Comparison of ENCODE assay signal across 24 cellular contexts in the genomic region with DNA sequence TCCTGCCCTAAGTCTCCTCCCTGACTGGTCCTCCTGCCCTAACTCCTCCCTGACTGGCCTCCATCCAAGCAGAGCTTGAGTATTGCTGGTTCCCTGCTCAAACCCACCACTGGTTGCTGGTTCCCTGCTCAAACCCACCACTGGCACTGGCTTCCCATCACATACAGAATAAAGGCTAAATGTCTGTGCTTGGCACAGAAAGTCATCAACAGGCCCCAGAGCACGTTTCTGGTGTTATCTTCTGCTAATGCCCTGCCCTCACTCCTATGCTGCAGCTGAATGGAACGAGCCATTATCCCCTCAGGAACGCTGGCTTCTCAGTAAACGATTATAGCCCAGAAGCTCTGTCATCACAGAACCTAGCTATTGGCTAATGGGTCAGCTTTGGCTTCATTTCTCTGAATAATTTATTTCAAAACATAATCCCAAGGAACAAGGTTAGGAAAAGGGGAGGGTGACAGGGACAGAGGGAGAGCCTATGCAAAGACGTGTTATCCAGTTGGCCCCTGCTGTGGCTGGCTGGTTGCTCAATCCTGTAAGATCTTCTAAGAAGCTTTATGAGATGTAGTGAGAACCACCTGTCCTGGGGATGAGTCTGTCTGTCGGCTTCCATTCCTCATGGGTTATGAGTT. TPM values are rescaled to one million over a fixed set of nuclear protein-coding genes. Genes with fewer than 3 reads are reported as not detected.
DNase-seq lines count a peak whose midpoint lies in the region; ATAC-seq and TF ChIP-seq lines count a peak whose summit lies in the region.
"Had no signal": no experiment of that assay in that cellular context is flagged by ENCODE, and none has a peak within 500 bp of the region (broad histone marks: within the 10 kb centered on the region; RNA-seq: fewer than 3 reads in every experiment).

No MANE protein-coding gene starts in this region.

- H3K9ac ChIP-seq in endodermal cell (ENCODE audit: extremely low read depth, low read length, poor library complexity, severe bottlenecking), result no peak overlapping the region

- peak; percentile 94 for DNase-seq in D341Med (ENCODE audit: low spot score)
- DNase-seq in H7, result peak; percentile 17
- DNase-seq in endodermal cell, result peak; percentile 51
- peak; percentile 36 for DNase-seq in osteoblast (ENCODE audit: insufficient read length, low spot score, missing footprints)
- no peak for DNase-seq in NCI-H2196 treated with DMSO at 0.1 percent for 48 hours (lab: John Stamatoyannopoulos, UW; ENCODE audit: unreplicated experiment)
- DNase-seq in NCI-H524 (lab: John Stamatoyannopoulos, UW), result no peak
- DNase-seq: activated B cell treated with CpG ODN at 0.5 μM for 24 hours; activated CD4-positive, alpha-beta T cell treated with anti-CD3 and anti-CD28 coated beads, Interleukin-2, amount 50 U/mL, for 4 hours; activated CD8-positive, alpha-beta memory T cell treated with anti-CD3 and anti-CD28 coated beads, Interleukin-2, amount 50 U/mL, for 48 hours; AML-193; CD8-positive, alpha-beta memory T cell; colonic mucosa; DMS79; midbrain; NCI-H1417 treated with DMSO at 0.1 percent for 48 hours; NCI-H2107; NCI-H510A; stimulated activated naive CD4-positive, alpha-beta T cell; T-helper 9 cell; testis had no signal

- no peaks in the 10 kb centered on the region for H3K36me3 ChIP-seq in H7 (replicated peaks; ENCODE audit: control insufficient read depth, insufficient read depth, low read length)
- H3K36me3 ChIP-seq in endodermal cell (ENCODE audit: control insufficient read depth, insufficient read depth, low read length), result no peaks in the 10 kb centered on the region
- no peaks in the 10 kb centered on the region for H3K36me3 ChIP-seq in osteoblast (ENCODE audit: insufficient read depth, low read length)

- peaks cover 3% of the 10 kb centered on the region for H4K20me1 ChIP-seq in osteoblast (ENCODE audit: insufficient read depth, low read length)

- ATAC-seq in GM18858 (IDR thresholded peaks at IDR 0.05; ENCODE audit: unreplicated experiment), result no peak
- ATAC-seq: GM12878 had no signal

- H3K4me1 ChIP-seq in endodermal cell (ENCODE audit: control insufficient read depth, insufficient read depth, low read length) (peaks cover 23% of the 10 kb centered on the region), osteoblast (ENCODE audit: insufficient read depth, low read length) (no peaks in the 10 kb centered on the region)
- H3K4me1 ChIP-seq: colonic mucosa, testis had no signal

- peaks cover 45% of the 10 kb centered on the region for H3K9me3 Mint-ChIP-seq in endodermal cell
- H3K9me3 Mint-ChIP-seq: activated B cell treated with CpG ODN at 0.5 μM for 24 hours; CD8-positive, alpha-beta memory T cell had no signal

- H3K79me2 ChIP-seq in osteoblast (ENCODE audit: insufficient read depth, low read length), result no peaks in the 10 kb centered on the region

- no peak overlapping the region for H3K27ac Mint-ChIP-seq in endodermal cell
- H3K27ac Mint-ChIP-seq: activated B cell treated with CpG ODN at 0.5 μM for 24 hours had no signal

- TF ChIP-seq CTCF in endodermal cell (conservative IDR thresholded peaks at IDR 0.05) (no peak), osteoblast (IDR thresholded peaks at IDR 0.05; ENCODE audit: extremely low read depth, low read depth, low read length) (no peak)

- H3K4me3 Mint-ChIP-seq in endodermal cell, result no peak overlapping the region
- H3K4me3 Mint-ChIP-seq: activated B cell treated with CpG ODN at 0.5 μM for 24 hours; CD8-positive, alpha-beta memory T cell had no signal

- H3K4me1 Mint-ChIP-seq in endodermal cell, result peaks cover 46% of the 10 kb centered on the region
- H3K4me1 Mint-ChIP-seq: CD8-positive, alpha-beta memory T cell had no signal

- H3K27me3 ChIP-seq in H7 (ENCODE audit: control insufficient read depth, insufficient read depth, low read length) (no peaks in the 10 kb centered on the region; the same call in 1 of the 2 replicates), endodermal cell (ENCODE audit: control insufficient read depth, insufficient read depth, low read length, poor library complexity, severe bottlenecking) (no peaks in the 10 kb centered on the region), osteoblast (ENCODE audit: insufficient read depth, low read length) (peaks cover 21% of the 10 kb centered on the region)
- H3K27me3 ChIP-seq: colonic mucosa, testis had no signal

- peaks cover 11% of the 10 kb centered on the region for H3K36me3 Mint-ChIP-seq in endodermal cell (ENCODE audit: low read depth)

- no peaks in the 10 kb centered on the region for H3K27me3 Mint-ChIP-seq in endodermal cell (ENCODE audit: insufficient read depth)

- H2AFZ ChIP-seq in osteoblast (ENCODE audit: low read length), result no peak overlapping the region

- H3K4me3 ChIP-seq in H7 (ENCODE audit: insufficient read depth, low read depth, low read length) (no peak overlapping the region), endodermal cell (ENCODE audit: low read length) (no peak overlapping the region), osteoblast (ENCODE audit: insufficient read depth, low read length) (no peak overlapping the region)
- H3K4me3 ChIP-seq: colonic mucosa, GM12878, skin epidermis, testis had no signal

- 86 to 89% methylated on average over 6 of the region's 6 CpGs for WGBS in endodermal cell (ENCODE audit: insufficient coverage in 1 of 2, insufficient read length in 1 of 2), 2 experiments

- peaks cover 12% of the 10 kb centered on the region for H3K9me3 ChIP-seq in endodermal cell (ENCODE audit: control insufficient read depth, low read length)
- no peaks in the 10 kb centered on the region for H3K9me3 ChIP-seq in osteoblast (ENCODE audit: low read depth, low read length)
- H3K9me3 ChIP-seq: colonic mucosa, testis had no signal

- H3K27ac ChIP-seq in endodermal cell (ENCODE audit: low read depth, low read length), result no peak overlapping the region
- no peak overlapping the region for H3K27ac ChIP-seq in osteoblast (ENCODE audit: low read depth, low read length)
- H3K27ac ChIP-seq: colonic mucosa, RWPE1, skin epidermis, testis had no signal

- H3K4me2 ChIP-seq in osteoblast (ENCODE audit: insufficient read depth, low read length), result no peak overlapping the region

RNA-seq across cellular contexts. Expression of gene MUC20, which starts 6.3 kb away (rescaled TPM):
- 0.52 and 0.69 TPM in 2 replicates for total RNA-seq in H7 (2014; rRNA removed; shearing (Covaris generic))
- total RNA-seq in endodermal cell (1 to 10 TPM in 1 of 2 donors, under 1 TPM in 1; 0.89 to 1.3 TPM), osteoblast (0.36 and 1.2 TPM in 2 replicates)
- 0.89 TPM for polyA plus RNA-seq in endodermal cell (2013, experiment 1 of 2)
- polyA plus RNA-seq in endodermal cell (2013, experiment 2 of 2), result 1.7 TPM
- polyA plus RNA-seq: CD8-positive, alpha-beta memory T cell had no signal

Comparison
In these comparisons a context has a peak if more than half of its experiments do, and no peak if none do; other contexts are left out.
1. DNase-seq: peak in D341Med (single experiment), H7 (single experiment), endodermal cell (single experiment) and osteoblast (single experiment); none in NCI-H2196 treated with DMSO at 0.1 percent for 48 hours (single experiment) and NCI-H524 (0 of 2).